13 cellular contexts compared by ENCODE assay signal in the genomic region with DNA sequence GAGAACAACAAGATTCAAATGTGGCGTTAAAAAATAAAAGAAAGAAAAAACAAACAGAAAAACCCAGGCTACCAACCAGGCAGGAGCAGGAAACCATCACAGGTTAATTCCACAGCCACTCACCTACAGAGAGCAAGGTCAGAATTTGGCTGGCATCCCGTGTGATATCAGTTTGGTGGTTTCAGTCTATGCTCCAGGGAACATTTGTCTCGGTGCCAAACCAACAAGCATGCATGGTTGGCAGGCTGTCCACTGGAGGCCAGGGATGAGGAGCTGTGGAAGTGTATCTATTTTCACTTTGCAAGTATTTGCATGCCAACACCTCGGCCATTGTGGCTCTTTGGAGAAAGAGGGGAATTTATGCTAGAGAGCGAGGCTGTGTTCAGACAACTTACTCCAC. TPM values are rescaled to one million over a fixed set of nuclear protein-coding genes. Genes with fewer than 3 reads are reported as not detected.
DNase-seq lines count a peak whose midpoint lies in the region; ATAC-seq, FAIRE-seq and TF ChIP-seq lines count a peak whose summit lies in the region.
"Had no signal": no experiment of that assay in that cellular context is flagged by ENCODE, and none has a peak within 500 bp of the region (broad histone marks: within the 10 kb centered on the region; RNA-seq: fewer than 3 reads in every experiment).

No MANE protein-coding gene starts in this region.

- H3K9me3 Mint-ChIP-seq in Calu3 (ENCODE audit: low read depth, unreplicated experiment), result no peaks in the 10 kb centered on the region
- H3K9me3 Mint-ChIP-seq: H9 had no signal

- H3K36me3 ChIP-seq in kidney epithelial cell (ENCODE audit: control insufficient read depth, insufficient read depth, low read length) (no peaks in the 10 kb centered on the region), GM23248 (ENCODE audit: low read depth) (no peaks in the 10 kb centered on the region)

- no peaks in the 10 kb centered on the region for H3K9me3 ChIP-seq in GM23248 (ENCODE audit: low read depth)

- no peaks in the 10 kb centered on the region for H3K9me2 ChIP-seq in GM23248 (ENCODE audit: insufficient read depth)

- no peak overlapping the region for H3K9ac ChIP-seq in GM23248

- peaks cover 91% of the 10 kb centered on the region for H3K27me3 Mint-ChIP-seq in Calu3 (ENCODE audit: unreplicated experiment)
- H3K27me3 Mint-ChIP-seq: B cell had no signal

- CTCF ChIA-PET in Calu3 (lab: Charles Lee), result no interaction called here

- no peak for ATAC-seq in activated CD4-positive, CD25-positive, alpha-beta regulatory T cell treated with anti-CD3 and anti-CD28 coated beads, Interleukin-2, amount 50 U/mL, for 24 hours

- H3K79me2 ChIP-seq in GM23248 (ENCODE audit: insufficient read depth), result no peaks in the 10 kb centered on the region

- no peak for TF ChIP-seq POLR2A in H54 (IDR thresholded peaks at IDR 0.05; ENCODE audit: low read depth, low read length)

- no TSS peak for BruUV-seq in Calu3 (replicated peaks; lab: Mats Ljungman, UMichigan)

- no peak overlapping the region for H3K4me3 Mint-ChIP-seq in Calu3 (ENCODE audit: low read depth, unreplicated experiment)
- H3K4me3 Mint-ChIP-seq: B cell, H9 had no signal

- intact Hi-C loops in Calu3 (cut with micrococcal nuclease; ENCODE audit: unreplicated experiment), result no loop called here

- no peak overlapping the region for H2AFZ ChIP-seq in GM23248

- H3K4me1 Mint-ChIP-seq in Calu3 (ENCODE audit: low read depth, unreplicated experiment), result no peaks in the 10 kb centered on the region
- H3K4me1 Mint-ChIP-seq: B cell, H9 had no signal

- no peak for FAIRE-seq in H54 (lab: Jason Lieb, UNC)

- H3K27ac ChIP-seq in GM23248, result no peak overlapping the region

- no peaks in the 10 kb centered on the region for H3K4me1 ChIP-seq in GM23248 (ENCODE audit: insufficient read depth)

- DNase-seq in Calu3 (peak; percentile 52), NCI-H2029 treated with DMSO at 0.1 percent for 48 hours (lab: John Stamatoyannopoulos, UW) (peak; percentile 95), astrocyte of the hippocampus (ENCODE audit: low read depth, low spot score) (peak; percentile 95), kidney epithelial cell (ENCODE audit: low read depth) (peak; percentile 57), CD1c-positive myeloid dendritic cell (ENCODE audit: extremely low spot score) (no peak), H54 (ENCODE audit: insufficient read length, low spot score) (no peak), GM23248 (no peak)
- DNase-seq: amygdala; H9; occipital lobe; stimulated activated CD4-positive, alpha-beta T cell treated with anti-CD3 and anti-CD28 coated beads, Interleukin-4, amount 100 ng/mL, for 1 hour had no signal

- H3K36me3 Mint-ChIP-seq in Calu3 (ENCODE audit: insufficient read depth, unreplicated experiment), result no peaks in the 10 kb centered on the region

- in situ Hi-C loops in GM23248 (cut with MboI), result no loop called here

- 25 to 36% methylated on average over 5 of the region's 5 CpGs for WGBS in GM23248 (ENCODE audit: low coverage in 1 of 2, low lambda C conversion rate in 2 of 2, missing lambda C conversion rate in 2 of 2), 2 experiments

- no peak overlapping the region for H3K27ac Mint-ChIP-seq in Calu3 (ENCODE audit: unreplicated experiment)
- H3K27ac Mint-ChIP-seq: B cell, H9 had no signal

- H4K20me1 ChIP-seq in GM23248 (ENCODE audit: insufficient read depth), result no peaks in the 10 kb centered on the region

- H3F3A ChIP-seq in GM23248 (ENCODE audit: insufficient read depth), result no peaks in the 10 kb centered on the region

- H3K4me3 ChIP-seq in kidney epithelial cell (ENCODE audit: low read depth, low read length) (no peak overlapping the region), GM23248 (no peak overlapping the region)

- H3K4me2 ChIP-seq in GM23248 (ENCODE audit: unreplicated experiment), result no peak overlapping the region

- H3K27me3 ChIP-seq in kidney epithelial cell (ENCODE audit: control insufficient read depth, insufficient read depth, low read length) (peaks cover 7% of the 10 kb centered on the region), GM23248 (replicated peaks; ENCODE audit: insufficient read depth) (no peaks in the 10 kb centered on the region)

- no peak for TF ChIP-seq CTCF in Calu3 (IDR thresholded peaks at IDR 0.05; ENCODE audit: unreplicated experiment)
- TF ChIP-seq CTCF in kidney epithelial cell (IDR thresholded peaks at IDR 0.05; ENCODE audit: insufficient read depth, low read length, poor library complexity, severe bottlenecking), result no peak

RNA-seq across cellular contexts. Expression of a gene that starts 53.1 kb away (rescaled TPM):
- total RNA-seq in Calu3 (2022) (0.29 and 0.40 TPM in 2 replicates), kidney epithelial cell (0.88 and 0.96 TPM in 2 replicates)
- under 0.01 and 0.13 TPM in 2 replicates for total RNA-seq in GM23248 (2014; rRNA removed; shearing (Covaris generic))
- 0.20 and 0.35 TPM in 2 replicates for polyA plus RNA-seq in GM23248 (2016; fragmentation: Nextera tagmentation; extraction: Ambion mirVana)

Comparison
In these comparisons a context has a peak if more than half of its experiments do, and no peak if none do; other contexts are left out.
1. DNase-seq: peak in Calu3 (single experiment), NCI-H2029 treated with DMSO at 0.1 percent for 48 hours (single experiment), astrocyte of the hippocampus (single experiment) and kidney epithelial cell (single experiment); none in CD1c-positive myeloid dendritic cell (single experiment), H54 (single experiment) and GM23248 (single experiment).